1 cellular context compared by ENCODE assay signal in genomic region chr6:158143700-158144099, GRCh38.
TF ChIP-seq lines count a peak whose summit lies in the region.

No MANE protein-coding gene starts in this region.

TF ChIP-seq in HepG2, 621 proteins besides CTCF, POLR2A, EP300 and RAD21 (continued from another document):
- no peak for TF ChIP-seq MXD3 (CRISPR knock-in tag; IDR thresholded peaks at IDR 0.05)
- no peak for TF ChIP-seq FOXP4 (CRISPR knock-in tag; IDR thresholded peaks at IDR 0.05)
- TF ChIP-seq SALL1 (CRISPR knock-in tag; IDR thresholded peaks at IDR 0.05) = no peak
- no peak for TF ChIP-seq MBD4 (IDR thresholded peaks at IDR 0.05; ENCODE audit: borderline replicate concordance, low read length)
- TF ChIP-seq, protein P1, sequence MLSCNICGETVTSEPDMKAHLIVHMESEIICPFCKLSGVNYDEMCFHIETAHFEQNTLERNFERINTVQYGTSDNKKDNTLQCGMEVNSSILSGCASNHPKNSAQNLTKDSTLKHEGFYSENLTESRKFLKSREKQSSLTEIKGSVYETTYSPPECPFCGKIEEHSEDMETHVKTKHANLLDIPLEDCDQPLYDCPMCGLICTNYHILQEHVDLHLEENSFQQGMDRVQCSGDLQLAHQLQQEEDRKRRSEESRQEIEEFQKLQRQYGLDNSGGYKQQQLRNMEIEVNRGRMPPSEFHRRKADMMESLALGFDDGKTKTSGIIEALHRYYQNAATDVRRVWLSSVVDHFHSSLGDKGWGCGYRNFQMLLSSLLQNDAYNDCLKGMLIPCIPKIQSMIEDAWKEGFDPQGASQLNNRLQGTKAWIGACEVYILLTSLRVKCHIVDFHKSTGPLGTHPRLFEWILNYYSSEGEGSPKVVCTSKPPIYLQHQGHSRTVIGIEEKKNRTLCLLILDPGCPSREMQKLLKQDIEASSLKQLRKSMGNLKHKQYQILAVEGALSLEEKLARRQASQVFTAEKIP (CRISPR knock-in tag; IDR thresholded peaks at IDR 0.05; ENCODE audit: borderline replicate concordance) = no peak
- no peak for TF ChIP-seq ZGPAT (CRISPR knock-in tag; IDR thresholded peaks at IDR 0.05)
- TF ChIP-seq ZBTB42 (CRISPR knock-in tag; IDR thresholded peaks at IDR 0.05) = peak; percentile 95
- no peak for TF ChIP-seq ZSCAN30 (CRISPR knock-in tag; IDR thresholded peaks at IDR 0.05)
- TF ChIP-seq RCOR2 (CRISPR knock-in tag; IDR thresholded peaks at IDR 0.05) = no peak
- TF ChIP-seq STAT6 (CRISPR knock-in tag; IDR thresholded peaks at IDR 0.05; ENCODE audit: borderline replicate concordance) = no peak
- no peak for TF ChIP-seq SYNCRIP (IDR thresholded peaks at IDR 0.05; ENCODE audit: insufficient read depth, low read depth, low read length)
- no peak for TF ChIP-seq RARA (CRISPR knock-in tag; IDR thresholded peaks at IDR 0.05)
- no peak for TF ChIP-seq ARNT (IDR thresholded peaks at IDR 0.05)
- TF ChIP-seq, protein P2, sequence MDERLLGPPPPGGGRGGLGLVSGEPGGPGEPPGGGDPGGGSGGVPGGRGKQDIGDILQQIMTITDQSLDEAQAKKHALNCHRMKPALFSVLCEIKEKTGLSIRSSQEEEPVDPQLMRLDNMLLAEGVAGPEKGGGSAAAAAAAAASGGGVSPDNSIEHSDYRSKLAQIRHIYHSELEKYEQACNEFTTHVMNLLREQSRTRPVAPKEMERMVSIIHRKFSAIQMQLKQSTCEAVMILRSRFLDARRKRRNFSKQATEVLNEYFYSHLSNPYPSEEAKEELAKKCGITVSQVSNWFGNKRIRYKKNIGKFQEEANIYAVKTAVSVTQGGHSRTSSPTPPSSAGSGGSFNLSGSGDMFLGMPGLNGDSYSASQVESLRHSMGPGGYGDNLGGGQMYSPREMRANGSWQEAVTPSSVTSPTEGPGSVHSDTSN (CRISPR knock-in tag; IDR thresholded peaks at IDR 0.05) = no peak
- no peak for TF ChIP-seq POLR2AphosphoS2 (IDR thresholded peaks at IDR 0.05; ENCODE audit: low read depth, low read length)
- no peak for TF ChIP-seq NBN (conservative IDR thresholded peaks at IDR 0.05)
- TF ChIP-seq FOXA3 (CRISPR knock-in tag; IDR thresholded peaks at IDR 0.05) = peak; percentile 43; the same call in 1 of the 2 replicates
- peak; percentile 36; the same call in 1 of the 2 replicates for TF ChIP-seq SMC3 (IDR thresholded peaks at IDR 0.05; ENCODE audit: low read length)
- no peak for TF ChIP-seq E2F1 (CRISPR knock-in tag; IDR thresholded peaks at IDR 0.05)
- no peak for TF ChIP-seq MLLT10 (CRISPR knock-in tag; IDR thresholded peaks at IDR 0.05)
- TF ChIP-seq GMEB1 (CRISPR knock-in tag; IDR thresholded peaks at IDR 0.05; ENCODE audit: borderline replicate concordance) = no peak
- TF ChIP-seq YY1 (IDR thresholded peaks at IDR 0.05; ENCODE audit: insufficient read depth, insufficient replicate concordance, low read depth, low read length) = no peak
- TF ChIP-seq ZNF451 (CRISPR knock-in tag; IDR thresholded peaks at IDR 0.05) = no peak
- TF ChIP-seq, protein P3, sequence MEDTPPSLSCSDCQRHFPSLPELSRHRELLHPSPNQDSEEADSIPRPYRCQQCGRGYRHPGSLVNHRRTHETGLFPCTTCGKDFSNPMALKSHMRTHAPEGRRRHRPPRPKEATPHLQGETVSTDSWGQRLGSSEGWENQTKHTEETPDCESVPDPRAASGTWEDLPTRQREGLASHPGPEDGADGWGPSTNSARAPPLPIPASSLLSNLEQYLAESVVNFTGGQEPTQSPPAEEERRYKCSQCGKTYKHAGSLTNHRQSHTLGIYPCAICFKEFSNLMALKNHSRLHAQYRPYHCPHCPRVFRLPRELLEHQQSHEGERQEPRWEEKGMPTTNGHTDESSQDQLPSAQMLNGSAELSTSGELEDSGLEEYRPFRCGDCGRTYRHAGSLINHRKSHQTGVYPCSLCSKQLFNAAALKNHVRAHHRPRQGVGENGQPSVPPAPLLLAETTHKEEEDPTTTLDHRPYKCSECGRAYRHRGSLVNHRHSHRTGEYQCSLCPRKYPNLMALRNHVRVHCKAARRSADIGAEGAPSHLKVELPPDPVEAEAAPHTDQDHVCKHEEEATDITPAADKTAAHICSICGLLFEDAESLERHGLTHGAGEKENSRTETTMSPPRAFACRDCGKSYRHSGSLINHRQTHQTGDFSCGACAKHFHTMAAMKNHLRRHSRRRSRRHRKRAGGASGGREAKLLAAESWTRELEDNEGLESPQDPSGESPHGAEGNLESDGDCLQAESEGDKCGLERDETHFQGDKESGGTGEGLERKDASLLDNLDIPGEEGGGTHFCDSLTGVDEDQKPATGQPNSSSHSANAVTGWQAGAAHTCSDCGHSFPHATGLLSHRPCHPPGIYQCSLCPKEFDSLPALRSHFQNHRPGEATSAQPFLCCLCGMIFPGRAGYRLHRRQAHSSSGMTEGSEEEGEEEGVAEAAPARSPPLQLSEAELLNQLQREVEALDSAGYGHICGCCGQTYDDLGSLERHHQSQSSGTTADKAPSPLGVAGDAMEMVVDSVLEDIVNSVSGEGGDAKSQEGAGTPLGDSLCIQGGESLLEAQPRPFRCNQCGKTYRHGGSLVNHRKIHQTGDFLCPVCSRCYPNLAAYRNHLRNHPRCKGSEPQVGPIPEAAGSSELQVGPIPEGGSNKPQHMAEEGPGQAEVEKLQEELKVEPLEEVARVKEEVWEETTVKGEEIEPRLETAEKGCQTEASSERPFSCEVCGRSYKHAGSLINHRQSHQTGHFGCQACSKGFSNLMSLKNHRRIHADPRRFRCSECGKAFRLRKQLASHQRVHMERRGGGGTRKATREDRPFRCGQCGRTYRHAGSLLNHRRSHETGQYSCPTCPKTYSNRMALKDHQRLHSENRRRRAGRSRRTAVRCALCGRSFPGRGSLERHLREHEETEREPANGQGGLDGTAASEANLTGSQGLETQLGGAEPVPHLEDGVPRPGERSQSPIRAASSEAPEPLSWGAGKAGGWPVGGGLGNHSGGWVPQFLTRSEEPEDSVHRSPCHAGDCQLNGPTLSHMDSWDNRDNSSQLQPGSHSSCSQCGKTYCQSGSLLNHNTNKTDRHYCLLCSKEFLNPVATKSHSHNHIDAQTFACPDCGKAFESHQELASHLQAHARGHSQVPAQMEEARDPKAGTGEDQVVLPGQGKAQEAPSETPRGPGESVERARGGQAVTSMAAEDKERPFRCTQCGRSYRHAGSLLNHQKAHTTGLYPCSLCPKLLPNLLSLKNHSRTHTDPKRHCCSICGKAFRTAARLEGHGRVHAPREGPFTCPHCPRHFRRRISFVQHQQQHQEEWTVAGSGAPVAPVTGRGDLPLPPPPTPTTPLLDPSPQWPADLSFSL (CRISPR knock-in tag; IDR thresholded peaks at IDR 0.05) = peak; percentile 93
- TF ChIP-seq HNRNPH1 (optimal IDR thresholded peaks at IDR 0.05; ENCODE audit: low read depth, low read length) = no peak
- no peak for TF ChIP-seq ZNF280B (CRISPR knock-in tag; IDR thresholded peaks at IDR 0.05; ENCODE audit: borderline replicate concordance)
- TF ChIP-seq IRF2 (CRISPR knock-in tag; IDR thresholded peaks at IDR 0.05) = no peak
- TF ChIP-seq ZNF839 (CRISPR knock-in tag; IDR thresholded peaks at IDR 0.05; ENCODE audit: borderline replicate concordance) = no peak
- TF ChIP-seq DDIT3 (CRISPR knock-in tag; IDR thresholded peaks at IDR 0.05) = no peak
- TF ChIP-seq GTF2F1 (IDR thresholded peaks at IDR 0.05; ENCODE audit: low read length) = no peak
TF ChIP-seq in HepG2: peak in this region for 15.
